ENCODE assay signal across 7 cellular contexts in genomic region chr10:110859947-110860376, GRCh38. TPM values are rescaled to one million over a fixed set of nuclear protein-coding genes. Genes with fewer than 3 reads are reported as not detected.
DNase-seq lines count a peak whose midpoint lies in the region; ATAC-seq and TF ChIP-seq lines count a peak whose summit lies in the region.

No MANE protein-coding gene starts in this region.

- H3K4me1 ChIP-seq in right atrium auricular region (peaks cover 0 to 46% of the 10 kb centered on the region in 2 donors), suprapubic skin (peaks cover 76% of the 10 kb centered on the region)

- no peak overlapping the region for H3K4me3 Mint-ChIP-seq in activated CD4-positive, alpha-beta memory T cell treated with anti-CD3 and anti-CD28 coated beads, Interleukin-2, amount 10 ng/mL, durations not matched to agents 7 days and 5 days

- H3K27ac ChIP-seq in right atrium auricular region (peak overlapping the region; percentile 57 to 71), suprapubic skin (peak overlapping the region; percentile 84)

- 36% methylated on average over 1 of the region's 1 CpG for WGBS in suprapubic skin

- peaks cover 5% of the 10 kb centered on the region for H3K9me3 Mint-ChIP-seq in activated CD4-positive, alpha-beta memory T cell treated with anti-CD3 and anti-CD28 coated beads, Interleukin-2, amount 10 ng/mL, durations not matched to agents 7 days and 5 days

- no peak overlapping the region for H3K4me3 ChIP-seq in right atrium auricular region
- no peak overlapping the region for H3K4me3 ChIP-seq in suprapubic skin

- TF ChIP-seq CTCF in right atrium auricular region (IDR thresholded peaks at IDR 0.05), result no peak
- TF ChIP-seq CTCF in suprapubic skin (IDR thresholded peaks at IDR 0.05), result no peak

- TF ChIP-seq POLR2A in suprapubic skin (IDR thresholded peaks at IDR 0.05), result no peak

- H3K9me3 ChIP-seq in right atrium auricular region (no peaks in the 10 kb centered on the region), suprapubic skin (no peaks in the 10 kb centered on the region)

- DNase-seq in activated CD4-positive, alpha-beta memory T cell treated with anti-CD3 and anti-CD28 coated beads, Interleukin-2, amount 10 ng/mL, durations not matched to agents 7 days and 5 days, result no peak
- DNase-seq in right atrium auricular region (ENCODE audit: low spot score), result peak; percentile 63
- no peak for DNase-seq in suprapubic skin (ENCODE audit: low spot score in 2 of 2)
- no peak for DNase-seq in hepatic stellate cell (ENCODE audit: low spot score)
- no peak for DNase-seq in NCI-H2196 (lab: John Stamatoyannopoulos, UW; ENCODE audit: unreplicated experiment)

- POLR2A ChIA-PET in activated CD4-positive, alpha-beta memory T cell treated with anti-CD3 and anti-CD28 coated beads, Interleukin-2, amount 10 ng/mL, durations not matched to agents 7 days and 5 days (lab: Charles Lee), result interaction anchor here (1.0 to 5.9 kb wide), 10 partner anchors 7 to 361 kb away, joined by 3 to 98 read pairs (median 10); partner anchors contain the start of genes BBIP1, PDCD4, SHOC2 and SMC3

- H3K27ac Mint-ChIP-seq in activated CD4-positive, alpha-beta memory T cell treated with anti-CD3 and anti-CD28 coated beads, Interleukin-2, amount 10 ng/mL, durations not matched to agents 7 days and 5 days, result peak overlapping the region; percentile 81

- CTCF ChIA-PET in activated CD4-positive, alpha-beta memory T cell treated with anti-CD3 and anti-CD28 coated beads, Interleukin-2, amount 10 ng/mL, durations not matched to agents 7 days and 5 days (lab: Charles Lee), result interaction anchor here (1.4 to 2.3 kb wide), 3 partner anchors 12 to 56 kb away, joined by 3 to 9 read pairs (median 3); partner anchors contain the start of gene PDCD4

- H3K4me1 Mint-ChIP-seq in activated CD4-positive, alpha-beta memory T cell treated with anti-CD3 and anti-CD28 coated beads, Interleukin-2, amount 10 ng/mL, durations not matched to agents 7 days and 5 days, result peaks cover 81% of the 10 kb centered on the region

- TF ChIP-seq EP300 in suprapubic skin (IDR thresholded peaks at IDR 0.05), result no peak

- H3K27me3 Mint-ChIP-seq in activated CD4-positive, alpha-beta memory T cell treated with anti-CD3 and anti-CD28 coated beads, Interleukin-2, amount 10 ng/mL, durations not matched to agents 7 days and 5 days, result no peaks in the 10 kb centered on the region

- H3K27me3 ChIP-seq in right atrium auricular region (no peaks in the 10 kb centered on the region), suprapubic skin (no peaks in the 10 kb centered on the region)

- H3K36me3 ChIP-seq in right atrium auricular region (no peaks in the 10 kb centered on the region), suprapubic skin (no peaks in the 10 kb centered on the region)

- H3K36me3 Mint-ChIP-seq in activated CD4-positive, alpha-beta memory T cell treated with anti-CD3 and anti-CD28 coated beads, Interleukin-2, amount 10 ng/mL, durations not matched to agents 7 days and 5 days (ENCODE audit: low read depth), result peaks cover 8% of the 10 kb centered on the region

- peak; percentile 2 for ATAC-seq in HG03354 (IDR thresholded peaks at IDR 0.05; ENCODE audit: poor library complexity, severe bottlenecking, unreplicated experiment)
- no peak for ATAC-seq in HG02588 (IDR thresholded peaks at IDR 0.05; ENCODE audit: unreplicated experiment)

RNA-seq across cellular contexts. Expression of gene PDCD4, which starts 11.8 kb away (rescaled TPM):
- 100 to 1,000 TPM; 105 to 109 TPM for total RNA-seq in activated CD4-positive, alpha-beta memory T cell treated with anti-CD3 and anti-CD28 coated beads, Interleukin-2, amount 10 ng/mL, durations not matched to agents 7 days and 5 days
- 10 to 100 TPM; 22.1 to 22.6 TPM for total RNA-seq in right atrium auricular region
- 100 to 1,000 TPM; 243 to 594 (median 293) TPM for total RNA-seq in suprapubic skin

RNA-seq across cellular contexts. Expression of gene BBIP1, which starts 59.0 kb away (rescaled TPM):
- 10 to 100 TPM; 24.8 to 30.2 TPM for total RNA-seq in activated CD4-positive, alpha-beta memory T cell treated with anti-CD3 and anti-CD28 coated beads, Interleukin-2, amount 10 ng/mL, durations not matched to agents 7 days and 5 days
- 10 to 100 TPM; 18.2 to 23.1 TPM for total RNA-seq in right atrium auricular region
- 10 to 100 TPM in 2 of 4 donors, 1 to 10 TPM in 2; 6.5 to 14.0 (median 10.3) TPM for total RNA-seq in suprapubic skin

RNA-seq across cellular contexts. Expression of gene SHOC2, which starts 59.4 kb away (rescaled TPM):
- 10 to 100 TPM; 43.2 to 45.6 TPM for total RNA-seq in activated CD4-positive, alpha-beta memory T cell treated with anti-CD3 and anti-CD28 coated beads, Interleukin-2, amount 10 ng/mL, durations not matched to agents 7 days and 5 days
- total RNA-seq in right atrium auricular region, result 10 to 100 TPM; 32.9 to 48.9 TPM
- 10 to 100 TPM; 33.8 to 80.8 (median 40.8) TPM for total RNA-seq in suprapubic skin

Comparison
In these comparisons a context has a peak if more than half of its experiments do, and no peak if none do; other contexts are left out.
1. RNA of gene PDCD4, which starts 11.8 kb away (total RNA-seq): 243 to 594 TPM in suprapubic skin and 105 to 109 TPM in activated CD4-positive, alpha-beta memory T cell treated with anti-CD3 and anti-CD28 coated beads, Interleukin-2, amount 10 ng/mL, durations not matched to agents 7 days and 5 days; 22.1 to 22.6 TPM in right atrium auricular region; every median in the first group is over 4 times any median in the second.